In genomic region chr3:34260266-34260990, GRCh38 we compare ENCODE assay signal across 8 cellular contexts.
A peak's percentile ranks its signal among the peaks of the same experiment; 100 is the strongest.
DNase-seq lines count a peak whose midpoint lies in the region; ATAC-seq and TF ChIP-seq lines count a peak whose summit lies in the region.

No MANE protein-coding gene starts in this region.

- H3K27ac Mint-ChIP-seq in neural progenitor cell (peak overlapping the region; percentile 42), immature natural killer cell (no peak overlapping the region)
- H3K27ac Mint-ChIP-seq in activated T-cell treated with anti-CD3 and anti-CD28 coated beads, Interleukin-2, amount 50 U/mL, for 24 hours, result no peak overlapping the region

- H3K4me3 Mint-ChIP-seq in neural progenitor cell, result no peak overlapping the region
- no peak overlapping the region for H3K4me3 Mint-ChIP-seq in immature natural killer cell
- H3K4me3 Mint-ChIP-seq in activated T-cell treated with anti-CD3 and anti-CD28 coated beads, Interleukin-2, amount 50 U/mL, for 24 hours, result no peak overlapping the region

- no peaks in the 10 kb centered on the region for H3F3A ChIP-seq in neural progenitor cell (ENCODE audit: low read depth)

- H3K9me3 ChIP-seq in SJCRH30 (replicated peaks) (no peaks in the 10 kb centered on the region), esophagus muscularis mucosa (no peaks in the 10 kb centered on the region), neural progenitor cell (ENCODE audit: low read depth) (no peaks in the 10 kb centered on the region)

- TF ChIP-seq EP300 in esophagus muscularis mucosa (IDR thresholded peaks at IDR 0.05), result no peak

- DNase-seq in GM06990 (ENCODE audit: extremely low read depth, insufficient read length) (no peak), SJCRH30 (peak; percentile 11 to 49), esophagus muscularis mucosa (ENCODE audit: extremely low spot score) (no peak), neural progenitor cell (ENCODE audit: low spot score) (peak; percentile 57), immature natural killer cell (no peak)
- no peak for DNase-seq in activated T-cell treated with anti-CD3 and anti-CD28 coated beads, Interleukin-2, amount 50 U/mL, for 24 hours

- H3K27me3 ChIP-seq in ACC112 (ENCODE audit: insufficient read depth, low read length) (peaks cover 13% of the 10 kb centered on the region), GM06990 (replicated peaks; ENCODE audit: control insufficient read depth, insufficient read depth, low read length) (no peaks in the 10 kb centered on the region), SJCRH30 (no peaks in the 10 kb centered on the region), esophagus muscularis mucosa (no peaks in the 10 kb centered on the region), neural progenitor cell (no peaks in the 10 kb centered on the region)

- H3K79me2 ChIP-seq in ACC112 (ENCODE audit: control insufficient read depth, insufficient read depth, low read length, unreplicated experiment) (no peaks in the 10 kb centered on the region), neural progenitor cell (ENCODE audit: low read depth) (no peaks in the 10 kb centered on the region)

- H3K4me1 ChIP-seq in ACC112 (ENCODE audit: control insufficient read depth, insufficient read depth, low read length, unreplicated experiment), result peaks cover 7% of the 10 kb centered on the region
- H3K4me1 ChIP-seq in SJCRH30, result no peaks in the 10 kb centered on the region
- H3K4me1 ChIP-seq in esophagus muscularis mucosa, result peaks cover 8 to 46% (median 34%) of the 10 kb centered on the region in 4 donors
- H3K4me1 ChIP-seq in neural progenitor cell, result peaks cover 22% of the 10 kb centered on the region

- peak; percentile 30 for ATAC-seq in HG03442 (IDR thresholded peaks at IDR 0.05; ENCODE audit: unreplicated experiment)

- no peaks in the 10 kb centered on the region for H3K36me3 ChIP-seq in ACC112 (ENCODE audit: insufficient read depth, low read length)
- no peaks in the 10 kb centered on the region for H3K36me3 ChIP-seq in GM06990 (ENCODE audit: control insufficient read depth, insufficient read depth, low read length)
- H3K36me3 ChIP-seq in SJCRH30, result no peaks in the 10 kb centered on the region
- H3K36me3 ChIP-seq in esophagus muscularis mucosa, result no peaks in the 10 kb centered on the region
- no peaks in the 10 kb centered on the region for H3K36me3 ChIP-seq in neural progenitor cell

- H3K27ac ChIP-seq in ACC112 (ENCODE audit: low read depth, low read length), result no peak overlapping the region
- H3K27ac ChIP-seq in SJCRH30, result no peak overlapping the region
- H3K27ac ChIP-seq in esophagus muscularis mucosa (replicated peaks in 1 of 4), result peak overlapping the region; percentile 30 to 69 (median 57)
- no peak overlapping the region for H3K27ac ChIP-seq in neural progenitor cell

- 83% methylated on average over 2 of the region's 2 CpGs for WGBS in esophagus muscularis mucosa

- TF ChIP-seq CTCF in GM06990 (IDR thresholded peaks at IDR 0.05; ENCODE audit: insufficient read depth, low read length, poor library complexity, severe bottlenecking) (peak; percentile 75), esophagus muscularis mucosa (IDR thresholded peaks at IDR 0.05) (peak in 2 of 3 experiments; percentile 60 to 70), neural progenitor cell (IDR thresholded peaks at IDR 0.05) (peak; percentile 81)

- intact Hi-C loops in esophagus muscularis mucosa (cut with DNase I), result no loop called here

- H3K4me2 ChIP-seq in neural progenitor cell, result no peak overlapping the region

- no peaks in the 10 kb centered on the region for H3K36me3 Mint-ChIP-seq in neural progenitor cell
- H3K36me3 Mint-ChIP-seq in immature natural killer cell, result no peaks in the 10 kb centered on the region
- no peaks in the 10 kb centered on the region for H3K36me3 Mint-ChIP-seq in activated T-cell treated with anti-CD3 and anti-CD28 coated beads, Interleukin-2, amount 50 U/mL, for 24 hours (ENCODE audit: low read depth)

- H3K9ac ChIP-seq in neural progenitor cell, result no peak overlapping the region

- peaks cover 76% of the 10 kb centered on the region for H3K4me1 Mint-ChIP-seq in neural progenitor cell
- H3K4me1 Mint-ChIP-seq in immature natural killer cell, result no peaks in the 10 kb centered on the region
- H3K4me1 Mint-ChIP-seq in activated T-cell treated with anti-CD3 and anti-CD28 coated beads, Interleukin-2, amount 50 U/mL, for 24 hours (ENCODE audit: low read depth), result peaks cover 10% of the 10 kb centered on the region

- H4K20me1 ChIP-seq in neural progenitor cell (ENCODE audit: low read depth), result no peaks in the 10 kb centered on the region

- H3K27me3 Mint-ChIP-seq in neural progenitor cell (ENCODE audit: insufficient read depth, low read depth), result peaks cover 7% of the 10 kb centered on the region
- H3K27me3 Mint-ChIP-seq in immature natural killer cell (ENCODE audit: low read depth in 3 of 3), result peaks cover 2 to 5% (median 3%) of the 10 kb centered on the region in 3 donors
- H3K27me3 Mint-ChIP-seq in activated T-cell treated with anti-CD3 and anti-CD28 coated beads, Interleukin-2, amount 50 U/mL, for 24 hours, result peaks cover 9% of the 10 kb centered on the region

- TF ChIP-seq POLR2A in esophagus muscularis mucosa (IDR thresholded peaks at IDR 0.05; ENCODE audit: low read depth), result no peak

- H3K4me3 ChIP-seq in ACC112 (ENCODE audit: low read depth, low read length) (no peak overlapping the region), GM06990 (replicated peaks; ENCODE audit: low read depth, low read length) (no peak overlapping the region), SJCRH30 (no peak overlapping the region), esophagus muscularis mucosa (no peak overlapping the region), neural progenitor cell (no peak overlapping the region)

- H3K9me3 Mint-ChIP-seq in neural progenitor cell, result no peaks in the 10 kb centered on the region
- no peaks in the 10 kb centered on the region for H3K9me3 Mint-ChIP-seq in immature natural killer cell
- H3K9me3 Mint-ChIP-seq in activated T-cell treated with anti-CD3 and anti-CD28 coated beads, Interleukin-2, amount 50 U/mL, for 24 hours, result no peaks in the 10 kb centered on the region

- H2AFZ ChIP-seq in ACC112 (ENCODE audit: low read length, unreplicated experiment) (peak overlapping the region; percentile 54), neural progenitor cell (replicated peaks) (peak overlapping the region; percentile 43)

Comparison
In these comparisons a context has a peak if more than half of its experiments do, and no peak if none do; other contexts are left out.
1. H3K27ac ChIP-seq: peak in esophagus muscularis mucosa (4 of 4); none in ACC112 (single experiment), SJCRH30 (single experiment) and neural progenitor cell (single experiment).
2. DNase-seq: peak in SJCRH30 (2 of 2) and neural progenitor cell (single experiment); none in GM06990 (single experiment), esophagus muscularis mucosa (single experiment), immature natural killer cell (0 of 3) and activated T-cell treated with anti-CD3 and anti-CD28 coated beads, Interleukin-2, amount 50 U/mL, for 24 hours (single experiment).
3. Peak in every context shown above with its lines, with median percentiles within 50 percentile points of each other: CTCF ChIP-seq.